ENCODE assay signal across 9 cellular contexts in genomic region chr11:60831143-60831500, GRCh38. TPM values are rescaled to one million over a fixed set of nuclear protein-coding genes. Genes with fewer than 3 reads are reported as not detected.
A peak's percentile ranks its signal among the peaks of the same experiment; 100 is the strongest.
DNase-seq lines count a peak whose midpoint lies in the region; ATAC-seq and TF ChIP-seq lines count a peak whose summit lies in the region.
"Had no signal": no experiment of that assay in that cellular context is flagged by ENCODE, and none has a peak within 500 bp of the region (broad histone marks: within the 10 kb centered on the region; RNA-seq: fewer than 3 reads in every experiment).

No MANE protein-coding gene starts in this region.

- no peaks in the 10 kb centered on the region for H3K9me3 ChIP-seq in colonic mucosa
- H3K9me3 ChIP-seq in right lobe of liver = no peaks in the 10 kb centered on the region

- peak; percentile 94 for TF ChIP-seq CTCF in colonic mucosa (IDR thresholded peaks at IDR 0.05)
- peak; percentile 89 to 97 (median 96) for TF ChIP-seq CTCF in right lobe of liver (IDR thresholded peaks at IDR 0.05)

- ATAC-seq in HG03354 (IDR thresholded peaks at IDR 0.05; ENCODE audit: poor library complexity, severe bottlenecking, unreplicated experiment) (peak; percentile 85), right lobe of liver (peak; percentile 95 to 99 (median 98))

- H3K36me3 ChIP-seq in colonic mucosa = no peaks in the 10 kb centered on the region
- H3K36me3 ChIP-seq in right lobe of liver = no peaks in the 10 kb centered on the region

- no peaks in the 10 kb centered on the region for H3K9me3 Mint-ChIP-seq in activated CD4-positive, alpha-beta T cell treated with anti-CD3 and anti-CD28 coated beads, Interleukin-2, amount 10 ng/mL, durations not matched to agents 7 days and 5 days

- H3K27ac ChIP-seq in colonic mucosa = no peak overlapping the region
- no peak overlapping the region for H3K27ac ChIP-seq in right lobe of liver

- H3K4me1 Mint-ChIP-seq in activated CD4-positive, alpha-beta T cell treated with anti-CD3 and anti-CD28 coated beads, Interleukin-2, amount 10 ng/mL, durations not matched to agents 7 days and 5 days = peaks cover 17% of the 10 kb centered on the region

- peaks cover 8% of the 10 kb centered on the region for H3K27me3 Mint-ChIP-seq in activated CD4-positive, alpha-beta T cell treated with anti-CD3 and anti-CD28 coated beads, Interleukin-2, amount 10 ng/mL, durations not matched to agents 7 days and 5 days

- H3K27me3 ChIP-seq in colonic mucosa (no peaks in the 10 kb centered on the region), right lobe of liver (no peaks in the 10 kb centered on the region)

- intact Hi-C loops in colonic mucosa (cut with DNase I) (loop anchor here (5.0 to 10.0 kb wide), 3 partner anchors 61 to 354 kb away; no protein-coding TSS in a partner anchor), right lobe of liver (cut with DNase I) (no loop called here)

- no peak overlapping the region for H3K4me3 Mint-ChIP-seq in activated CD4-positive, alpha-beta T cell treated with anti-CD3 and anti-CD28 coated beads, Interleukin-2, amount 10 ng/mL, durations not matched to agents 7 days and 5 days

- no peak for TF ChIP-seq POLR2A in right lobe of liver (IDR thresholded peaks at IDR 0.05)

- H3K9ac ChIP-seq in colonic mucosa (ENCODE audit: low read depth in 2 of 2, low read length in 2 of 2) = no peak overlapping the region

- 26% methylated on average over 8 of the region's 8 CpGs for WGBS in right lobe of liver (ENCODE audit: insufficient coverage, low coverage, low lambda C conversion rate, missing lambda C conversion rate)

- no peak overlapping the region for H3K4me3 ChIP-seq in colonic mucosa
- no peak overlapping the region for H3K4me3 ChIP-seq in right lobe of liver

- DNase-seq in NCI-H2081 (lab: John Stamatoyannopoulos, UW) = peak; percentile 79 to 85
- no peak for DNase-seq in NCI-H2081 treated with DMSO at 0.1 percent for 48 hours (lab: John Stamatoyannopoulos, UW)
- DNase-seq in NCI-H524 treated with DMSO at 0.1 percent for 48 hours (lab: John Stamatoyannopoulos, UW) = peak; percentile 70
- peak; percentile 85 for DNase-seq in activated CD4-positive, alpha-beta T cell treated with anti-CD3 and anti-CD28 coated beads, Interleukin-2, amount 10 ng/mL, durations not matched to agents 7 days and 5 days
- peak; percentile 88 for DNase-seq in colonic mucosa
- DNase-seq in right lobe of liver = peak; percentile 81 to 87 (median 86)
- DNase-seq in stimulated activated CD4-positive, alpha-beta T cell treated with anti-CD3 and anti-CD28 coated beads, TNF-alpha, amount 100 ng/mL, for 4 hours (ENCODE audit: low read depth in 3 of 3) = peak; percentile 58 to 69 (median 60)

- H3K4me1 ChIP-seq in colonic mucosa = no peaks in the 10 kb centered on the region
- no peaks in the 10 kb centered on the region for H3K4me1 ChIP-seq in right lobe of liver

- CTCF ChIA-PET in activated CD4-positive, alpha-beta T cell treated with anti-CD3 and anti-CD28 coated beads, Interleukin-2, amount 10 ng/mL, durations not matched to agents 7 days and 5 days (lab: Charles Lee) = interaction anchor here (0.8 to 4.2 kb wide), 25 partner anchors 9 to 555 kb away, joined by 3 to 42 read pairs (median 4); partner anchors contain the start of genes CD6 and TMEM109

- POLR2A ChIA-PET in activated CD4-positive, alpha-beta T cell treated with anti-CD3 and anti-CD28 coated beads, Interleukin-2, amount 10 ng/mL, durations not matched to agents 7 days and 5 days (lab: Charles Lee) = no interaction called here

- H3K36me3 Mint-ChIP-seq in activated CD4-positive, alpha-beta T cell treated with anti-CD3 and anti-CD28 coated beads, Interleukin-2, amount 10 ng/mL, durations not matched to agents 7 days and 5 days (ENCODE audit: low read depth) = no peaks in the 10 kb centered on the region

- no peak overlapping the region for H3K27ac Mint-ChIP-seq in activated CD4-positive, alpha-beta T cell treated with anti-CD3 and anti-CD28 coated beads, Interleukin-2, amount 10 ng/mL, durations not matched to agents 7 days and 5 days

RNA-seq across cellular contexts. Expression of gene CCDC86, which starts 10.8 kb away (rescaled TPM):
- 10 to 100 TPM; 19.2 to 23.2 TPM for total RNA-seq in activated CD4-positive, alpha-beta T cell treated with anti-CD3 and anti-CD28 coated beads, Interleukin-2, amount 10 ng/mL, durations not matched to agents 7 days and 5 days
- total RNA-seq in colonic mucosa = 10 to 100 TPM; 10.9 to 32.1 TPM
- total RNA-seq in right lobe of liver = 10 to 100 TPM in 2 of 6 experiments, 1 to 10 TPM in 4; 4.9 to 17.8 (median 8.6) TPM

RNA-seq across cellular contexts. Expression of gene PTGDR2, which starts 24.6 kb away (rescaled TPM):
- total RNA-seq in activated CD4-positive, alpha-beta T cell treated with anti-CD3 and anti-CD28 coated beads, Interleukin-2, amount 10 ng/mL, durations not matched to agents 7 days and 5 days = 1 to 10 TPM; 1.3 to 1.4 TPM
- total RNA-seq in colonic mucosa (1 to 10 TPM; 3.7 to 4.7 TPM), right lobe of liver (under 1 TPM in 5 of 6 experiments, not detected in 1; 0.07 to 0.18 (median 0.12) TPM)

RNA-seq across cellular contexts. Expression of gene ZP1, which starts 36.2 kb away (rescaled TPM):
- total RNA-seq in activated CD4-positive, alpha-beta T cell treated with anti-CD3 and anti-CD28 coated beads, Interleukin-2, amount 10 ng/mL, durations not matched to agents 7 days and 5 days = not detected
- total RNA-seq in colonic mucosa (under 1 TPM in 1 of 2 donors, not detected in 1; 0.35 TPM), right lobe of liver (not detected)
- total RNA-seq: skeletal muscle tissue had no signal

RNA-seq across cellular contexts. Expression of gene MS4A10, which starts 46.0 kb away (rescaled TPM):
- total RNA-seq in activated CD4-positive, alpha-beta T cell treated with anti-CD3 and anti-CD28 coated beads, Interleukin-2, amount 10 ng/mL, durations not matched to agents 7 days and 5 days = not detected
- total RNA-seq in colonic mucosa (under 1 TPM; 0.10 to 0.66 TPM), right lobe of liver (not detected)
- total RNA-seq: skeletal muscle tissue had no signal
